Comparison of ENCODE assay signal across 1 cellular context in the genomic region with DNA sequence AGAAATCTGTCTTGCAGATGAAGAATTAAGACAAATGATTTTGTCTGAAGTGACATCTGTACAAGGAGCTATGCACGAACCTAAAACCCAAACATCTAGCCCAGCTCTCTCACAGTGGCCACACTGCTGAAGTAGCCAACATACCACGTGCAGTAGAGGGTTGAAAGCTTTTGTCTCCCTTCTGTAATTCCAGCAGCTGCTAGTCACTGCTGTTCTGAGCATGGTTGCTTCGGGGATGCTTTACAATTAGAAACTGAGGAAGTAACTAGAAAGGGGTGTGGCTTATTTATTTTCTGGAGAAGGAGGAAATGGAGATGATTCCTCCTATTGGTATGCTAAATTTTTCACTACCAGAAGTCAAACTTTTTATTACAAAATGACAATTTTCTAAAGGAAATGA.
TF ChIP-seq lines count a peak whose summit lies in the region.

No MANE protein-coding gene starts in this region.

TF ChIP-seq in WTC11, 78 proteins besides CTCF, POLR2A, EP300 and RAD21 (continued from another document):
- TF ChIP-seq, protein P1, sequence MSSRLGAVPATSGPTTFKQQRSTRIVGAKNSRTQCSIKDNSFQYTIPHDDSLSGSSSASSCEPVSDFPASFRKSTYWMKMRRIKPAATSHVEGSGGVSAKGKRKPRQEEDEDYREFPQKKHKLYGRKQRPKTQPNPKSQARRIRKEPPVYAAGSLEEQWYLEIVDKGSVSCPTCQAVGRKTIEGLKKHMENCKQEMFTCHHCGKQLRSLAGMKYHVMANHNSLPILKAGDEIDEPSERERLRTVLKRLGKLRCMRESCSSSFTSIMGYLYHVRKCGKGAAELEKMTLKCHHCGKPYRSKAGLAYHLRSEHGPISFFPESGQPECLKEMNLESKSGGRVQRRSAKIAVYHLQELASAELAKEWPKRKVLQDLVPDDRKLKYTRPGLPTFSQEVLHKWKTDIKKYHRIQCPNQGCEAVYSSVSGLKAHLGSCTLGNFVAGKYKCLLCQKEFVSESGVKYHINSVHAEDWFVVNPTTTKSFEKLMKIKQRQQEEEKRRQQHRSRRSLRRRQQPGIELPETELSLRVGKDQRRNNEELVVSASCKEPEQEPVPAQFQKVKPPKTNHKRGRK (CRISPR knock-in tag; IDR thresholded peaks at IDR 0.05; ENCODE audit: borderline replicate concordance) = no peak
- TF ChIP-seq, protein P2, sequence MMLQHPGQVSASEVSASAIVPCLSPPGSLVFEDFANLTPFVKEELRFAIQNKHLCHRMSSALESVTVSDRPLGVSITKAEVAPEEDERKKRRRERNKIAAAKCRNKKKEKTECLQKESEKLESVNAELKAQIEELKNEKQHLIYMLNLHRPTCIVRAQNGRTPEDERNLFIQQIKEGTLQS (CRISPR knock-in tag; conservative IDR thresholded peaks at IDR 0.05) = no peak
- TF ChIP-seq NR3C1 (CRISPR knock-in tag; conservative IDR thresholded peaks at IDR 0.05; ENCODE audit: low read depth) (no peak), EMX1 (CRISPR knock-in tag; IDR thresholded peaks at IDR 0.05) (no peak), ELF4 (CRISPR knock-in tag; IDR thresholded peaks at IDR 0.05; ENCODE audit: low read depth) (no peak), SOX15 (CRISPR knock-in tag; IDR thresholded peaks at IDR 0.05) (no peak), FOXP1 (CRISPR knock-in tag; IDR thresholded peaks at IDR 0.05; ENCODE audit: borderline replicate concordance) (no peak), ESRRA (CRISPR knock-in tag; IDR thresholded peaks at IDR 0.05; ENCODE audit: borderline replicate concordance) (no peak), ETV6 (CRISPR knock-in tag; IDR thresholded peaks at IDR 0.05) (no peak)
- TF ChIP-seq, protein P3, sequence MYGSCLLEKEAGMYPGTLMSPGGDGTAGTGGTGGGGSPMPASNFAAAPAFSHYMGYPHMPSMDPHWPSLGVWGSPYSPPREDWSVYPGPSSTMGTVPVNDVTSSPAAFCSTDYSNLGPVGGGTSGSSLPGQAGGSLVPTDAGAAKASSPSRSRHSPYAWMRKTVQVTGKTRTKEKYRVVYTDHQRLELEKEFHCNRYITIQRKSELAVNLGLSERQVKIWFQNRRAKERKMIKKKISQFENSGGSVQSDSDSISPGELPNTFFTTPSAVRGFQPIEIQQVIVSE (CRISPR knock-in tag; IDR thresholded peaks at IDR 0.05; ENCODE audit: borderline replicate concordance) = no peak
- TF ChIP-seq, protein P4, sequence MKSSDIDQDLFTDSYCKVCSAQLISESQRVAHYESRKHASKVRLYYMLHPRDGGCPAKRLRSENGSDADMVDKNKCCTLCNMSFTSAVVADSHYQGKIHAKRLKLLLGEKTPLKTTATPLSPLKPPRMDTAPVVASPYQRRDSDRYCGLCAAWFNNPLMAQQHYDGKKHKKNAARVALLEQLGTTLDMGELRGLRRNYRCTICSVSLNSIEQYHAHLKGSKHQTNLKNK (CRISPR knock-in tag; IDR thresholded peaks at IDR 0.05) = no peak
